ENCODE assay signal across 1 cellular context in genomic region chr1:162880617-162881016, GRCh38. TPM values are rescaled to one million over a fixed set of nuclear protein-coding genes. Genes with fewer than 3 reads are reported as not detected.
"Had no signal": no experiment of that assay in that cellular context is flagged by ENCODE, and none has a peak within 500 bp of the region (broad histone marks: within the 10 kb centered on the region; RNA-seq: fewer than 3 reads in every experiment).

No MANE protein-coding gene starts in this region.

RNA-seq across cellular contexts. Expression of gene CCDC190, which starts 19.6 kb away (rescaled TPM):
- polyA plus RNA-seq: foreskin keratinocyte had no signal
